1 cellular context compared by ENCODE assay signal in the genomic region with DNA sequence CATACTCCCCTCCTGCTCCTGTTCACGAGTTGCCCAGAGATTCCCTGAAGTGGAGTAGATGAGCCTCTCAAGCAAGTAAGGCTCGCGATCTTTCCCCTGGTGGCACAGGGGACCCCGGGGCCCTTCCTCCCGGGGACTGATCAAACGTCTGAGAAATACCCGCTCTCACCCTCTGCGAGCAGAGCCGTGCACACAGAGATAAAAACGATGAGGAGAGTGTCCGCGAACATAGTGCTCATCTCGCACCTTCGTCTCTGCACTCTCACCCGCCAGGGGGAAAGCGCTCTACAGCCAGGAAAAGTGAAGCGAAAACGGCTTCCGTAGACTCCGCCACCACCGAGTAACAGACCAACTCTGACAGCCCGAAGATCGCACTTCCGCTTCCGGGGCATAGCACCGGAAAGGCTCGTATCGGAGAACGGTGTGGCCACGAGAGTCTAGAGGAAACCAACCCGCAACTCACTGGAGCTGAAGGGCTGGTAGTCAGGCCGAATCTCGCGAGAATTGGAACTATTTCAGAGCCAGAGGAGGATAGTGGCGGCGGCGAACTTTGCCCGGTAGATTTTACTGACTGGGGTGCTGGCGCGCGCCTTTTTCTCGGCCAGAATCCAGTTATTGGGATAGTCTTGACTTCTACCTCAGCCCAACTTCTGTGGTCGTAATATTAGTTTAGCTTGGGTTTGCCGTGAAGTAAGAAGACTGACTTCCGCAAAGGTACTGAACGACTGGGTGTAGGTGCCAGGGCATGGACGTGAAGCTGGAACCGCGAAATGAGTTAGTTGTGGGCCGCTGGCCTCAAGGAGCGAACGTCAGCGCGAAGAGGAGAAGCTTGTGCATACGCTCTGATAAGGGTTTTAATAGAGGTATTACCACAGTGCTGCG.
TF ChIP-seq lines count a peak whose summit lies in the region.

A gene with protein sequence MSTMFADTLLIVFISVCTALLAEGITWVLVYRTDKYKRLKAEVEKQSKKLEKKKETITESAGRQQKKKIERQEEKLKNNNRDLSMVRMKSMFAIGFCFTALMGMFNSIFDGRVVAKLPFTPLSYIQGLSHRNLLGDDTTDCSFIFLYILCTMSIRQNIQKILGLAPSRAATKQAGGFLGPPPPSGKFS (minus strand): TSS at position 356 of the 882 bp plus-strand sequence. CDS start 117 bp downstream, at position 239.

TF ChIP-seq in WTC11, 78 proteins besides CTCF, POLR2A, EP300 and RAD21 (continued from another document and continues in another):
- 0 out of 2 replicates have a peak, but pooled peaks have one; percentile 25 for TF ChIP-seq TEAD4 (CRISPR knock-in tag; IDR thresholded peaks at IDR 0.05)
- TF ChIP-seq FOXK1 (CRISPR knock-in tag; IDR thresholded peaks at IDR 0.05): peak; percentile 81
- no peak for TF ChIP-seq OVOL2 (CRISPR knock-in tag; IDR thresholded peaks at IDR 0.05; ENCODE audit: borderline replicate concordance)
- no peak for TF ChIP-seq IRF2 (CRISPR knock-in tag; IDR thresholded peaks at IDR 0.05; ENCODE audit: borderline replicate concordance, low read depth)
- TF ChIP-seq ESRRA (CRISPR knock-in tag; IDR thresholded peaks at IDR 0.05; ENCODE audit: borderline replicate concordance): no peak
- no peak for TF ChIP-seq NFYB (CRISPR knock-in tag; conservative IDR thresholded peaks at IDR 0.05; ENCODE audit: low read depth)
- TF ChIP-seq, protein P1, sequence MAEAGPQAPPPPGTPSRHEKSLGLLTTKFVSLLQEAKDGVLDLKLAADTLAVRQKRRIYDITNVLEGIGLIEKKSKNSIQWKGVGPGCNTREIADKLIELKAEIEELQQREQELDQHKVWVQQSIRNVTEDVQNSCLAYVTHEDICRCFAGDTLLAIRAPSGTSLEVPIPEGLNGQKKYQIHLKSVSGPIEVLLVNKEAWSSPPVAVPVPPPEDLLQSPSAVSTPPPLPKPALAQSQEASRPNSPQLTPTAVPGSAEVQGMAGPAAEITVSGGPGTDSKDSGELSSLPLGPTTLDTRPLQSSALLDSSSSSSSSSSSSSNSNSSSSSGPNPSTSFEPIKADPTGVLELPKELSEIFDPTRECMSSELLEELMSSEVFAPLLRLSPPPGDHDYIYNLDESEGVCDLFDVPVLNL (CRISPR knock-in tag; IDR thresholded peaks at IDR 0.05; ENCODE audit: borderline replicate concordance, low read depth): no peak
- TF ChIP-seq, protein P2, sequence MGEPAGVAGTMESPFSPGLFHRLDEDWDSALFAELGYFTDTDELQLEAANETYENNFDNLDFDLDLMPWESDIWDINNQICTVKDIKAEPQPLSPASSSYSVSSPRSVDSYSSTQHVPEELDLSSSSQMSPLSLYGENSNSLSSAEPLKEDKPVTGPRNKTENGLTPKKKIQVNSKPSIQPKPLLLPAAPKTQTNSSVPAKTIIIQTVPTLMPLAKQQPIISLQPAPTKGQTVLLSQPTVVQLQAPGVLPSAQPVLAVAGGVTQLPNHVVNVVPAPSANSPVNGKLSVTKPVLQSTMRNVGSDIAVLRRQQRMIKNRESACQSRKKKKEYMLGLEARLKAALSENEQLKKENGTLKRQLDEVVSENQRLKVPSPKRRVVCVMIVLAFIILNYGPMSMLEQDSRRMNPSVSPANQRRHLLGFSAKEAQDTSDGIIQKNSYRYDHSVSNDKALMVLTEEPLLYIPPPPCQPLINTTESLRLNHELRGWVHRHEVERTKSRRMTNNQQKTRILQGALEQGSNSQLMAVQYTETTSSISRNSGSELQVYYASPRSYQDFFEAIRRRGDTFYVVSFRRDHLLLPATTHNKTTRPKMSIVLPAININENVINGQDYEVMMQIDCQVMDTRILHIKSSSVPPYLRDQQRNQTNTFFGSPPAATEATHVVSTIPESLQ (CRISPR knock-in tag; IDR thresholded peaks at IDR 0.05): no peak
- no peak for TF ChIP-seq NFE2L1 (CRISPR knock-in tag; IDR thresholded peaks at IDR 0.05)
- no peak for TF ChIP-seq NR3C1 (CRISPR knock-in tag; conservative IDR thresholded peaks at IDR 0.05; ENCODE audit: low read depth)
- TF ChIP-seq JUN (CRISPR knock-in tag; IDR thresholded peaks at IDR 0.05): no peak
- TF ChIP-seq, protein P3, sequence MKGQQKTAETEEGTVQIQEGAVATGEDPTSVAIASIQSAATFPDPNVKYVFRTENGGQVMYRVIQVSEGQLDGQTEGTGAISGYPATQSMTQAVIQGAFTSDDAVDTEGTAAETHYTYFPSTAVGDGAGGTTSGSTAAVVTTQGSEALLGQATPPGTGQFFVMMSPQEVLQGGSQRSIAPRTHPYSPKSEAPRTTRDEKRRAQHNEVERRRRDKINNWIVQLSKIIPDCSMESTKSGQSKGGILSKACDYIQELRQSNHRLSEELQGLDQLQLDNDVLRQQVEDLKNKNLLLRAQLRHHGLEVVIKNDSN (CRISPR knock-in tag; IDR thresholded peaks at IDR 0.05): no peak; the same call in 1 of the 2 replicates
- TF ChIP-seq, protein P4, sequence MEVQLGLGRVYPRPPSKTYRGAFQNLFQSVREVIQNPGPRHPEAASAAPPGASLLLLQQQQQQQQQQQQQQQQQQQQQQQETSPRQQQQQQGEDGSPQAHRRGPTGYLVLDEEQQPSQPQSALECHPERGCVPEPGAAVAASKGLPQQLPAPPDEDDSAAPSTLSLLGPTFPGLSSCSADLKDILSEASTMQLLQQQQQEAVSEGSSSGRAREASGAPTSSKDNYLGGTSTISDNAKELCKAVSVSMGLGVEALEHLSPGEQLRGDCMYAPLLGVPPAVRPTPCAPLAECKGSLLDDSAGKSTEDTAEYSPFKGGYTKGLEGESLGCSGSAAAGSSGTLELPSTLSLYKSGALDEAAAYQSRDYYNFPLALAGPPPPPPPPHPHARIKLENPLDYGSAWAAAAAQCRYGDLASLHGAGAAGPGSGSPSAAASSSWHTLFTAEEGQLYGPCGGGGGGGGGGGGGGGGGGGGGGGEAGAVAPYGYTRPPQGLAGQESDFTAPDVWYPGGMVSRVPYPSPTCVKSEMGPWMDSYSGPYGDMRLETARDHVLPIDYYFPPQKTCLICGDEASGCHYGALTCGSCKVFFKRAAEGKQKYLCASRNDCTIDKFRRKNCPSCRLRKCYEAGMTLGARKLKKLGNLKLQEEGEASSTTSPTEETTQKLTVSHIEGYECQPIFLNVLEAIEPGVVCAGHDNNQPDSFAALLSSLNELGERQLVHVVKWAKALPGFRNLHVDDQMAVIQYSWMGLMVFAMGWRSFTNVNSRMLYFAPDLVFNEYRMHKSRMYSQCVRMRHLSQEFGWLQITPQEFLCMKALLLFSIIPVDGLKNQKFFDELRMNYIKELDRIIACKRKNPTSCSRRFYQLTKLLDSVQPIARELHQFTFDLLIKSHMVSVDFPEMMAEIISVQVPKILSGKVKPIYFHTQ (CRISPR knock-in tag; IDR thresholded peaks at IDR 0.05): no peak
- peak; percentile 50 for TF ChIP-seq CREM (CRISPR knock-in tag; IDR thresholded peaks at IDR 0.05)
- TF ChIP-seq HMGA2 (CRISPR knock-in tag; IDR thresholded peaks at IDR 0.05): no peak
- no peak for TF ChIP-seq STAT6 (CRISPR knock-in tag; conservative IDR thresholded peaks at IDR 0.05; ENCODE audit: low read depth)
- TF ChIP-seq ZNF532 (CRISPR knock-in tag; IDR thresholded peaks at IDR 0.05; ENCODE audit: borderline replicate concordance): no peak
- TF ChIP-seq, protein P5, sequence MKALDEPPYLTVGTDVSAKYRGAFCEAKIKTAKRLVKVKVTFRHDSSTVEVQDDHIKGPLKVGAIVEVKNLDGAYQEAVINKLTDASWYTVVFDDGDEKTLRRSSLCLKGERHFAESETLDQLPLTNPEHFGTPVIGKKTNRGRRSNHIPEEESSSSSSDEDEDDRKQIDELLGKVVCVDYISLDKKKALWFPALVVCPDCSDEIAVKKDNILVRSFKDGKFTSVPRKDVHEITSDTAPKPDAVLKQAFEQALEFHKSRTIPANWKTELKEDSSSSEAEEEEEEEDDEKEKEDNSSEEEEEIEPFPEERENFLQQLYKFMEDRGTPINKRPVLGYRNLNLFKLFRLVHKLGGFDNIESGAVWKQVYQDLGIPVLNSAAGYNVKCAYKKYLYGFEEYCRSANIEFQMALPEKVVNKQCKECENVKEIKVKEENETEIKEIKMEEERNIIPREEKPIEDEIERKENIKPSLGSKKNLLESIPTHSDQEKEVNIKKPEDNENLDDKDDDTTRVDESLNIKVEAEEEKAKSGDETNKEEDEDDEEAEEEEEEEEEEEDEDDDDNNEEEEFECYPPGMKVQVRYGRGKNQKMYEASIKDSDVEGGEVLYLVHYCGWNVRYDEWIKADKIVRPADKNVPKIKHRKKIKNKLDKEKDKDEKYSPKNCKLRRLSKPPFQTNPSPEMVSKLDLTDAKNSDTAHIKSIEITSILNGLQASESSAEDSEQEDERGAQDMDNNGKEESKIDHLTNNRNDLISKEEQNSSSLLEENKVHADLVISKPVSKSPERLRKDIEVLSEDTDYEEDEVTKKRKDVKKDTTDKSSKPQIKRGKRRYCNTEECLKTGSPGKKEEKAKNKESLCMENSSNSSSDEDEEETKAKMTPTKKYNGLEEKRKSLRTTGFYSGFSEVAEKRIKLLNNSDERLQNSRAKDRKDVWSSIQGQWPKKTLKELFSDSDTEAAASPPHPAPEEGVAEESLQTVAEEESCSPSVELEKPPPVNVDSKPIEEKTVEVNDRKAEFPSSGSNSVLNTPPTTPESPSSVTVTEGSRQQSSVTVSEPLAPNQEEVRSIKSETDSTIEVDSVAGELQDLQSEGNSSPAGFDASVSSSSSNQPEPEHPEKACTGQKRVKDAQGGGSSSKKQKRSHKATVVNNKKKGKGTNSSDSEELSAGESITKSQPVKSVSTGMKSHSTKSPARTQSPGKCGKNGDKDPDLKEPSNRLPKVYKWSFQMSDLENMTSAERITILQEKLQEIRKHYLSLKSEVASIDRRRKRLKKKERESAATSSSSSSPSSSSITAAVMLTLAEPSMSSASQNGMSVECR (CRISPR knock-in tag; IDR thresholded peaks at IDR 0.05; ENCODE audit: borderline replicate concordance): peak; percentile 61; the same call in 1 of the 2 replicates
- no peak for TF ChIP-seq GRHL2 (CRISPR knock-in tag; IDR thresholded peaks at IDR 0.05; ENCODE audit: insufficient replicate concordance, severe bottlenecking)
- TF ChIP-seq, protein P6, sequence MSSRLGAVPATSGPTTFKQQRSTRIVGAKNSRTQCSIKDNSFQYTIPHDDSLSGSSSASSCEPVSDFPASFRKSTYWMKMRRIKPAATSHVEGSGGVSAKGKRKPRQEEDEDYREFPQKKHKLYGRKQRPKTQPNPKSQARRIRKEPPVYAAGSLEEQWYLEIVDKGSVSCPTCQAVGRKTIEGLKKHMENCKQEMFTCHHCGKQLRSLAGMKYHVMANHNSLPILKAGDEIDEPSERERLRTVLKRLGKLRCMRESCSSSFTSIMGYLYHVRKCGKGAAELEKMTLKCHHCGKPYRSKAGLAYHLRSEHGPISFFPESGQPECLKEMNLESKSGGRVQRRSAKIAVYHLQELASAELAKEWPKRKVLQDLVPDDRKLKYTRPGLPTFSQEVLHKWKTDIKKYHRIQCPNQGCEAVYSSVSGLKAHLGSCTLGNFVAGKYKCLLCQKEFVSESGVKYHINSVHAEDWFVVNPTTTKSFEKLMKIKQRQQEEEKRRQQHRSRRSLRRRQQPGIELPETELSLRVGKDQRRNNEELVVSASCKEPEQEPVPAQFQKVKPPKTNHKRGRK (CRISPR knock-in tag; IDR thresholded peaks at IDR 0.05; ENCODE audit: borderline replicate concordance): no peak
- TF ChIP-seq, protein P7, sequence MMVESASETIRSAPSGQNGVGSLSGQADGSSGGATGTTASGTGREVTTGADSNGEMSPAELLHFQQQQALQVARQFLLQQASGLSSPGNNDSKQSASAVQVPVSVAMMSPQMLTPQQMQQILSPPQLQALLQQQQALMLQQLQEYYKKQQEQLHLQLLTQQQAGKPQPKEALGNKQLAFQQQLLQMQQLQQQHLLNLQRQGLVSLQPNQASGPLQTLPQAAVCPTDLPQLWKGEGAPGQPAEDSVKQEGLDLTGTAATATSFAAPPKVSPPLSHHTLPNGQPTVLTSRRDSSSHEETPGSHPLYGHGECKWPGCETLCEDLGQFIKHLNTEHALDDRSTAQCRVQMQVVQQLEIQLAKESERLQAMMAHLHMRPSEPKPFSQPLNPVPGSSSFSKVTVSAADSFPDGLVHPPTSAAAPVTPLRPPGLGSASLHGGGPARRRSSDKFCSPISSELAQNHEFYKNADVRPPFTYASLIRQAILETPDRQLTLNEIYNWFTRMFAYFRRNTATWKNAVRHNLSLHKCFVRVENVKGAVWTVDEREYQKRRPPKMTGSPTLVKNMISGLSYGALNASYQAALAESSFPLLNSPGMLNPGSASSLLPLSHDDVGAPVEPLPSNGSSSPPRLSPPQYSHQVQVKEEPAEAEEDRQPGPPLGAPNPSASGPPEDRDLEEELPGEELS (CRISPR knock-in tag; IDR thresholded peaks at IDR 0.05): no peak
